In genomic region chr1:15755021-15755642, GRCh38 we compare ENCODE assay signal across 1 cellular context.
TF ChIP-seq lines count a peak whose summit lies in the region.

No MANE protein-coding gene starts in this region.

TF ChIP-seq in HCT116, 20 proteins besides CTCF, POLR2A, EP300 and RAD21 (continued from another document):
- no peak for TF ChIP-seq ZBTB33 (IDR thresholded peaks at IDR 0.05; ENCODE audit: extremely low read depth, insufficient replicate concordance, low read length)
- TF ChIP-seq ZNF274 (IDR thresholded peaks at IDR 0.05; ENCODE audit: low read depth, low read length), result no peak
- TF ChIP-seq, protein P1, sequence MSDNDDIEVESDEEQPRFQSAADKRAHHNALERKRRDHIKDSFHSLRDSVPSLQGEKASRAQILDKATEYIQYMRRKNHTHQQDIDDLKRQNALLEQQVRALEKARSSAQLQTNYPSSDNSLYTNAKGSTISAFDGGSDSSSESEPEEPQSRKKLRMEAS (IDR thresholded peaks at IDR 0.05), result no peak
- TF ChIP-seq JUND (IDR thresholded peaks at IDR 0.05), result no peak
- no peak for TF ChIP-seq EGR1 (IDR thresholded peaks at IDR 0.05; ENCODE audit: low read depth)
- no peak for TF ChIP-seq ATF3 (IDR thresholded peaks at IDR 0.05)
- TF ChIP-seq EZH2 (IDR thresholded peaks at IDR 0.05), result no peak
- TF ChIP-seq TCF7L2 (IDR thresholded peaks at IDR 0.05; ENCODE audit: borderline replicate concordance, extremely low read depth, insufficient read depth, insufficient read length), result no peak
- no peak for TF ChIP-seq FOSL1 (IDR thresholded peaks at IDR 0.05; ENCODE audit: low read depth)
- TF ChIP-seq CEBPB (IDR thresholded peaks at IDR 0.05; ENCODE audit: low read depth), result no peak
- no peak for TF ChIP-seq EZH2phosphoT487 (IDR thresholded peaks at IDR 0.05; ENCODE audit: borderline replicate concordance)
